In the genomic region with DNA sequence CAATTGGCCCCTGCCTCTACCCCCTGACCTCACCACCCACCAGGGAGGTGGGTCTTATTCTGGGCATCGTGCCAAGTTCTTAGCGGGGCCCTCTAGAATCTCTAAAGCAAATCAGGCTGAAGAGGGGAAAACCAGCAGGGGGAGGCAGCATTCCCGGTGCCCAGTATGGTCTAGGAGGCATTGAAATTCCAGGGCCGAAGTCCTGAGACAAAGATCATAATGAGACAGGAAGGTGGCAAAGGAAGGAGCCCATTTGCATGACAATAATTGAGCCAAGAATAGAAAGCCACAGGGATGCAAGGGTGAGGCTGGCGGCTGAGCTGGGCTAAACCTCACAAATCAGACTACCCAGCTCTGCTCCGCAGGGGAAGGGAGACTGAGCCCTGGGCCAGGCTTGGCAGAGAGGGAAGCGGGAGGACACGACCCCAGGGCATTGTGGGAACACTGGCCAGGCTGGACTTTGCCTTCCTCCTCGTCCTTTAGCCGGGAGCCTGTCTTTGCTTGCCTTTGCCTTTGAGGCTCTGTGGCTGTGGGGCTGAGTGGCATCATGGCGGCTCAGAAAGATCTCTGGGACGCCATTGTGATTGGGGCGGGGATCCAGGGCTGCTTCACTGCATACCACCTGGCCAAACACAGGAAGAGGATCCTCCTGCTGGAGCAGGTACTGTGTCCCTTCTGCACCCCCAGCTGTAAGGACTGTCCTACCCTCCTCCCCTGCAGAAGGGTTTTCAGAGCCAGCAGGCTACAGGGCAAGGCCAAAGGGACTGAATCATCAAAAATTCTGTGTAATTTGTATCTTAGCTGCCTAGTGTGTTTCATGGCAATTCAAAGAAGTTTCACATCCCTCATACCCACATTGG, we compare ENCODE assay signal across 8 cellular contexts. TPM values are rescaled to one million over a fixed set of nuclear protein-coding genes. Genes with fewer than 3 reads are reported as not detected.
DNase-seq lines count a peak whose midpoint lies in the region; ATAC-seq and TF ChIP-seq lines count a peak whose summit lies in the region.

A gene with protein sequence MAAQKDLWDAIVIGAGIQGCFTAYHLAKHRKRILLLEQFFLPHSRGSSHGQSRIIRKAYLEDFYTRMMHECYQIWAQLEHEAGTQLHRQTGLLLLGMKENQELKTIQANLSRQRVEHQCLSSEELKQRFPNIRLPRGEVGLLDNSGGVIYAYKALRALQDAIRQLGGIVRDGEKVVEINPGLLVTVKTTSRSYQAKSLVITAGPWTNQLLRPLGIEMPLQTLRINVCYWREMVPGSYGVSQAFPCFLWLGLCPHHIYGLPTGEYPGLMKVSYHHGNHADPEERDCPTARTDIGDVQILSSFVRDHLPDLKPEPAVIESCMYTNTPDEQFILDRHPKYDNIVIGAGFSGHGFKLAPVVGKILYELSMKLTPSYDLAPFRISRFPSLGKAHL (plus strand): TSS at position 463 of the 860 bp plus-strand sequence. CDS start 85 bp downstream, at position 548.

- CTCF ChIA-PET in A673 (lab: Charles Lee) = interaction anchor here (1.0 kb wide), 1 partner anchor 74 kb away, joined by 4 read pairs; no protein-coding TSS in a partner anchor

- peak; percentile 94 for DNase-seq in A673 (ENCODE audit: low spot score)
- peak; percentile 83 for DNase-seq in NCI-H82 treated with DMSO at 0.1 percent for 48 hours (lab: John Stamatoyannopoulos, UW; ENCODE audit: unreplicated experiment)
- DNase-seq in stimulated activated CD4-positive, alpha-beta T cell treated with anti-CD3 and anti-CD28 coated beads, Interleukin-1b, Interleukin-23, amount 100 ng/mL, for 48 hours = no peak
- DNase-seq in activated CD4-positive, alpha-beta T cell treated with anti-CD3 and anti-CD28 coated beads, Interleukin-2, amount 50 U/mL, for 1 hour = no peak

- H3K4me1 ChIP-seq in A673 (ENCODE audit: insufficient read depth, low read length, poor library complexity, severe bottlenecking) (peaks cover 61% of the 10 kb centered on the region), HUES6 (ENCODE audit: control insufficient read depth, insufficient read depth, low read length) (peaks cover 61% of the 10 kb centered on the region), ectodermal cell (ENCODE audit: control insufficient read depth, insufficient read depth, low read length) (peaks cover 42% of the 10 kb centered on the region), muscle layer of duodenum (ENCODE audit: control insufficient read depth in 1 of 2, insufficient read depth in 2 of 2, low read length in 2 of 2) (no peaks in the 10 kb centered on the region)

- H3K4me3 ChIP-seq in A673 (ENCODE audit: low read depth, low read length, poor library complexity, severe bottlenecking) (peak within 1 kb of the TSS; percentile 7), HUES6 (ENCODE audit: low read depth, low read length) (peak within 1 kb of the TSS; percentile 44), ectodermal cell (ENCODE audit: insufficient read depth, low read depth, low read length) (no peak within 1 kb of the TSS), muscle layer of duodenum (ENCODE audit: low read depth in 1 of 2, low read length in 2 of 2) (no peak within 1 kb of the TSS)

- H3K36me3 ChIP-seq in A673 (ENCODE audit: insufficient read depth, low read length, poor library complexity, severe bottlenecking) = no peaks in the 10 kb centered on the region
- H3K36me3 ChIP-seq in HUES6 (ENCODE audit: control insufficient read depth, insufficient read depth, low read length) = peaks cover 5% of the 10 kb centered on the region; the same call in 1 of the 2 replicates
- no peaks in the 10 kb centered on the region for H3K36me3 ChIP-seq in ectodermal cell (ENCODE audit: control insufficient read depth, insufficient read depth, low read length)
- no peaks in the 10 kb centered on the region for H3K36me3 ChIP-seq in muscle layer of duodenum (ENCODE audit: control insufficient read depth in 1 of 2, insufficient read depth in 2 of 2, low read length in 2 of 2)

- no peak for ATAC-seq in GM18498 (IDR thresholded peaks at IDR 0.05; ENCODE audit: unreplicated experiment)

- H3K9me3 ChIP-seq in A673 (ENCODE audit: low read depth, low read length, poor library complexity, severe bottlenecking) (no peaks in the 10 kb centered on the region), HUES6 (ENCODE audit: control insufficient read depth, insufficient read depth, low read depth, low read length) (no peaks in the 10 kb centered on the region), ectodermal cell (ENCODE audit: control insufficient read depth, low read length) (no peaks in the 10 kb centered on the region), muscle layer of duodenum (ENCODE audit: control insufficient read depth in 1 of 2, low read length in 2 of 2) (no peaks in the 10 kb centered on the region)

- WGBS in ectodermal cell, 2 experiments = 12% methylated on average over 13 of the region's 13 CpGs

- H3K27me3 ChIP-seq in A673 (replicated peaks; ENCODE audit: insufficient read depth, low read depth, low read length, poor library complexity) (no peaks in the 10 kb centered on the region), HUES6 (ENCODE audit: control insufficient read depth, insufficient read depth, low read length) (no peaks in the 10 kb centered on the region), ectodermal cell (ENCODE audit: control insufficient read depth, insufficient read depth, low read length, poor library complexity, severe bottlenecking) (no peaks in the 10 kb centered on the region), muscle layer of duodenum (ENCODE audit: low read depth, low read length) (no peaks in the 10 kb centered on the region)

- H3K27ac ChIP-seq in A673 (ENCODE audit: low read depth, low read length, poor library complexity, severe bottlenecking) = peak within 1 kb of the TSS; percentile 70
- peak within 1 kb of the TSS; percentile 95 for H3K27ac ChIP-seq in HUES6 (ENCODE audit: low read depth, low read length)
- H3K27ac ChIP-seq in ectodermal cell (ENCODE audit: insufficient read depth, low read depth, low read length, poor library complexity, severe bottlenecking) = peak within 1 kb of the TSS; percentile 27
- H3K27ac ChIP-seq in muscle layer of duodenum (ENCODE audit: low read length) = peak within 1 kb of the TSS; percentile 31

- POLR2A ChIA-PET in A673 (lab: Charles Lee; ENCODE audit: low non-redundant PET) = no interaction called here

- peak within 1 kb of the TSS; percentile 90 for H3K9ac ChIP-seq in HUES6 (ENCODE audit: low read length)

- intact Hi-C loops in A673 (cut with micrococcal nuclease; ENCODE audit: unreplicated experiment) = loop anchor here (5.0 kb wide), 2 partner anchors 61 to 69 kb away; no protein-coding TSS in a partner anchor

- BruUV-seq in A673 (replicated peaks; lab: Mats Ljungman, UMichigan) = no TSS peak

- TF ChIP-seq CTCF in A673 (conservative IDR thresholded peaks at IDR 0.05; ENCODE audit: low read depth, low read length) = peak; percentile 65

RNA-seq across cellular contexts. Expression of the gene that starts here (rescaled TPM):
- total RNA-seq in A673 (2021) = 7.8 and 8.8 TPM in 2 replicates
- polyA plus RNA-seq in ectodermal cell (2013, experiment 1 of 4) = 19.8 TPM
- 13.8 TPM for polyA plus RNA-seq in ectodermal cell (2013, experiment 2 of 4)
- 8.9 TPM for polyA plus RNA-seq in ectodermal cell (2013, experiment 3 of 4)
- polyA plus RNA-seq in ectodermal cell (2013, experiment 4 of 4) = 10.7 TPM

Comparison
In these comparisons a context has a peak if more than half of its experiments do, and no peak if none do; other contexts are left out.
1. DNase-seq: peak in A673 (single experiment) and NCI-H82 treated with DMSO at 0.1 percent for 48 hours (single experiment); none in stimulated activated CD4-positive, alpha-beta T cell treated with anti-CD3 and anti-CD28 coated beads, Interleukin-1b, Interleukin-23, amount 100 ng/mL, for 48 hours (single experiment) and activated CD4-positive, alpha-beta T cell treated with anti-CD3 and anti-CD28 coated beads, Interleukin-2, amount 50 U/mL, for 1 hour (single experiment).
2. H3K27ac ChIP-seq: peak in every context shown above with its lines; median percentile 95 in HUES6; 70 in A673; 31 in muscle layer of duodenum; 27 in ectodermal cell.
3. H3K4me3 ChIP-seq: peak in A673 (single experiment) and HUES6 (single experiment); none in ectodermal cell (single experiment) and muscle layer of duodenum (0 of 2).